Comparison of ENCODE assay signal across 8 cellular contexts in genomic region chr12:82687020-82687951, GRCh38. TPM values are rescaled to one million over a fixed set of nuclear protein-coding genes. Genes with fewer than 3 reads are reported as not detected.
DNase-seq lines count a peak whose midpoint lies in the region; ATAC-seq and TF ChIP-seq lines count a peak whose summit lies in the region.

No MANE protein-coding gene starts in this region.

- peak overlapping the region; percentile 92 for H3K27ac Mint-ChIP-seq in activated T-helper 1 cell treated with anti-CD3 and anti-CD28 coated beads, Interleukin-12 subunit alpha, Interleukin-12 subunit beta, Interleukin-2, Interleukin-4 antibody, amounts not matched to agents 30 ng/mL and 10 ng/mL and 1 ng/mL, durations not matched to agents 14 hours and 24 hours and 36 hours
- H3K27ac Mint-ChIP-seq in neural progenitor cell: peak overlapping the region; percentile 9

- no peaks in the 10 kb centered on the region for H3K9me3 Mint-ChIP-seq in activated T-helper 1 cell treated with anti-CD3 and anti-CD28 coated beads, Interleukin-12 subunit alpha, Interleukin-12 subunit beta, Interleukin-2, Interleukin-4 antibody, amounts not matched to agents 30 ng/mL and 10 ng/mL and 1 ng/mL, durations not matched to agents 14 hours and 24 hours and 36 hours
- no peaks in the 10 kb centered on the region for H3K9me3 Mint-ChIP-seq in neural progenitor cell

- intact Hi-C loops in activated T-helper 1 cell treated with anti-CD3 and anti-CD28 coated beads, Interleukin-12 subunit alpha, Interleukin-12 subunit beta, Interleukin-2, Interleukin-4 antibody, amounts not matched to agents 30 ng/mL and 10 ng/mL and 1 ng/mL, durations not matched to agents 14 hours and 24 hours and 36 hours (cut with micrococcal nuclease): loop anchor here (1.0 to 10.0 kb wide), 4 partner anchors 120 to 329 kb away; partner anchors contain the start of genes CCDC59 and METTL25

- H3K27ac ChIP-seq in C4-2B (peak overlapping the region; percentile 80), OCI-LY3 (ENCODE audit: low read length) (no peak overlapping the region), neural progenitor cell (peak overlapping the region; percentile 16), substantia nigra (ENCODE audit: low read depth, low read length, poor library complexity, severe bottlenecking) (peak overlapping the region; percentile 97)

- H3K4me1 Mint-ChIP-seq in activated T-helper 1 cell treated with anti-CD3 and anti-CD28 coated beads, Interleukin-12 subunit alpha, Interleukin-12 subunit beta, Interleukin-2, Interleukin-4 antibody, amounts not matched to agents 30 ng/mL and 10 ng/mL and 1 ng/mL, durations not matched to agents 14 hours and 24 hours and 36 hours (ENCODE audit: low read depth): peaks cover 40% of the 10 kb centered on the region
- peaks cover 28% of the 10 kb centered on the region for H3K4me1 Mint-ChIP-seq in neural progenitor cell

- H4K20me1 ChIP-seq in OCI-LY3 (ENCODE audit: insufficient read depth, low read length) (no peaks in the 10 kb centered on the region), neural progenitor cell (ENCODE audit: low read depth) (peaks cover 22% of the 10 kb centered on the region)

- H3K4me1 ChIP-seq in OCI-LY3 (ENCODE audit: low read length) (peaks cover 21% of the 10 kb centered on the region), neural progenitor cell (peaks cover 31% of the 10 kb centered on the region)

- H2AFZ ChIP-seq in OCI-LY3 (ENCODE audit: low read depth, low read length) (peak overlapping the region; percentile 90), neural progenitor cell (replicated peaks) (peak overlapping the region; percentile 85)

- peak overlapping the region; percentile 93 for H3K4me2 ChIP-seq in OCI-LY3 (ENCODE audit: low read length)
- H3K4me2 ChIP-seq in neural progenitor cell: peak overlapping the region; percentile 98

- H3K27me3 ChIP-seq in OCI-LY3 (ENCODE audit: low read depth, low read length) (peaks cover 9% of the 10 kb centered on the region; the same call in 1 of the 2 replicates), neural progenitor cell (no peaks in the 10 kb centered on the region)

- H3F3A ChIP-seq in neural progenitor cell (ENCODE audit: low read depth): peaks cover 23% of the 10 kb centered on the region

- no peak for TF ChIP-seq CTCF in C4-2B (conservative IDR thresholded peaks at IDR 0.05)
- TF ChIP-seq CTCF in OCI-LY3 (IDR thresholded peaks at IDR 0.05; ENCODE audit: low read depth, low read length): no peak
- no peak for TF ChIP-seq CTCF in neural progenitor cell (IDR thresholded peaks at IDR 0.05)

- H3K4me3 Mint-ChIP-seq in activated T-helper 1 cell treated with anti-CD3 and anti-CD28 coated beads, Interleukin-12 subunit alpha, Interleukin-12 subunit beta, Interleukin-2, Interleukin-4 antibody, amounts not matched to agents 30 ng/mL and 10 ng/mL and 1 ng/mL, durations not matched to agents 14 hours and 24 hours and 36 hours: peak overlapping the region; percentile 92
- H3K4me3 Mint-ChIP-seq in neural progenitor cell: peak overlapping the region; percentile 94

- no peaks in the 10 kb centered on the region for H3K79me2 ChIP-seq in OCI-LY3 (ENCODE audit: low read length)
- H3K79me2 ChIP-seq in neural progenitor cell (ENCODE audit: low read depth): peaks cover 36% of the 10 kb centered on the region

- peaks cover 10% of the 10 kb centered on the region for H3K27me3 Mint-ChIP-seq in activated T-helper 1 cell treated with anti-CD3 and anti-CD28 coated beads, Interleukin-12 subunit alpha, Interleukin-12 subunit beta, Interleukin-2, Interleukin-4 antibody, amounts not matched to agents 30 ng/mL and 10 ng/mL and 1 ng/mL, durations not matched to agents 14 hours and 24 hours and 36 hours (ENCODE audit: insufficient read depth)
- peaks cover 10% of the 10 kb centered on the region for H3K27me3 Mint-ChIP-seq in neural progenitor cell (ENCODE audit: insufficient read depth, low read depth)

- H3K9me3 ChIP-seq in OCI-LY3 (ENCODE audit: insufficient read depth, low read length) (no peaks in the 10 kb centered on the region), neural progenitor cell (ENCODE audit: low read depth) (no peaks in the 10 kb centered on the region)

- H3K36me3 Mint-ChIP-seq in activated T-helper 1 cell treated with anti-CD3 and anti-CD28 coated beads, Interleukin-12 subunit alpha, Interleukin-12 subunit beta, Interleukin-2, Interleukin-4 antibody, amounts not matched to agents 30 ng/mL and 10 ng/mL and 1 ng/mL, durations not matched to agents 14 hours and 24 hours and 36 hours (ENCODE audit: low read depth): peaks cover 6% of the 10 kb centered on the region
- H3K36me3 Mint-ChIP-seq in neural progenitor cell: peaks cover 3% of the 10 kb centered on the region

- peak; percentile 43 for ATAC-seq in GM19438 (IDR thresholded peaks at IDR 0.05; ENCODE audit: low read depth, unreplicated experiment)
- peak; percentile 35 for ATAC-seq in HG03521 (IDR thresholded peaks at IDR 0.05; ENCODE audit: unreplicated experiment)

- H3K36me3 ChIP-seq in OCI-LY3 (replicated peaks; ENCODE audit: low read depth, low read length): no peaks in the 10 kb centered on the region
- H3K36me3 ChIP-seq in neural progenitor cell: no peaks in the 10 kb centered on the region

- peak overlapping the region; percentile 87 for H3K4me3 ChIP-seq in OCI-LY3 (ENCODE audit: low read length)
- H3K4me3 ChIP-seq in neural progenitor cell: peak overlapping the region; percentile 95

- H3K9ac ChIP-seq in OCI-LY3 (ENCODE audit: low read length) (peak overlapping the region; percentile 65), neural progenitor cell (peak overlapping the region; percentile 28)

- DNase-seq in activated T-helper 1 cell treated with anti-CD3 and anti-CD28 coated beads, Interleukin-12 subunit alpha, Interleukin-12 subunit beta, Interleukin-2, Interleukin-4 antibody, amounts not matched to agents 30 ng/mL and 10 ng/mL and 1 ng/mL, durations not matched to agents 14 hours and 24 hours and 36 hours (ENCODE audit: low spot score): peak; percentile 52
- DNase-seq in fibroblast of peridontal ligament (ENCODE audit: extremely low read depth) (peak; percentile 12), neural progenitor cell (ENCODE audit: low spot score) (peak; percentile 72), substantia nigra (lab: John Stamatoyannopoulos, UW) (peak in 31 of 49 donors; percentile 15 to 79 (median 57))

RNA-seq across cellular contexts. Expression of gene TMTC2, which starts 0.6 kb away (rescaled TPM):
- 2.6 and 3.0 TPM in 2 replicates for total RNA-seq in activated T-helper 1 cell treated with anti-CD3 and anti-CD28 coated beads, Interleukin-12 subunit alpha, Interleukin-12 subunit beta, Interleukin-2, Interleukin-4 antibody, amounts not matched to agents 30 ng/mL and 10 ng/mL and 1 ng/mL, durations not matched to agents 14 hours and 24 hours and 36 hours
- total RNA-seq in neural progenitor cell (ENCODE audit: low replicate concordance): 21.0 and 25.5 TPM in 2 replicates

Comparison
In these comparisons a context has a peak if more than half of its experiments do, and no peak if none do; other contexts are left out.
1. DNase-seq: peak in every context shown above with its lines; median percentile 72 in neural progenitor cell; 57 in substantia nigra; 52 in activated T-helper 1 cell treated with anti-CD3 and anti-CD28 coated beads, Interleukin-12 subunit alpha, Interleukin-12 subunit beta, Interleukin-2, Interleukin-4 antibody, amounts not matched to agents 30 ng/mL and 10 ng/mL and 1 ng/mL, durations not matched to agents 14 hours and 24 hours and 36 hours; 12 in fibroblast of peridontal ligament.